9 cellular contexts compared by ENCODE assay signal in genomic region chr4:828641-829271, GRCh38. TPM values are rescaled to one million over a fixed set of nuclear protein-coding genes. Genes with fewer than 3 reads are reported as not detected.
DNase-seq lines count a peak whose midpoint lies in the region; ATAC-seq and TF ChIP-seq lines count a peak whose summit lies in the region.
"Had no signal": no experiment of that assay in that cellular context is flagged by ENCODE, and none has a peak within 500 bp of the region (broad histone marks: within the 10 kb centered on the region; RNA-seq: fewer than 3 reads in every experiment).

No MANE protein-coding gene starts in this region.

- H3K4me3 ChIP-seq in psoas muscle (no peak overlapping the region), prostate gland (no peak overlapping the region)

- intact Hi-C loops in cardiac septum (cut with DNase I) (loop anchor here (5.0 kb wide), 1 partner anchor 46 kb away; no protein-coding TSS in a partner anchor), psoas muscle (cut with DNase I) (no loop called here), prostate gland (cut with DNase I) (no loop called here)

- H3K4me1 ChIP-seq in psoas muscle (no peaks in the 10 kb centered on the region), prostate gland (replicated peaks) (peaks cover 7% of the 10 kb centered on the region)

- H3K27me3 ChIP-seq in psoas muscle (ENCODE audit: insufficient read depth in 3 of 3, low read length in 2 of 3) (peaks cover 0 to 74% (median 37%) of the 10 kb centered on the region in 3 donors), prostate gland (replicated peaks; ENCODE audit: insufficient read depth) (peaks cover 15% of the 10 kb centered on the region)

- TF ChIP-seq POLR2A in prostate gland (IDR thresholded peaks at IDR 0.05), result no peak

- H3K27ac ChIP-seq in psoas muscle (no peak overlapping the region), prostate gland (no peak overlapping the region)

- in situ Hi-C loops in SK-MEL-5 (cut with HindIII; ENCODE audit: low pct_unique_long_range_greater_than_20kb, low sequenced_read_pairs), result no loop called here

- peak in 3 of 4 donors; percentile 25 to 56 (median 55) for ATAC-seq in psoas muscle
- no peak for ATAC-seq in HG03095 (IDR thresholded peaks at IDR 0.05; ENCODE audit: unreplicated experiment)

- H3K9me3 ChIP-seq in psoas muscle, result no peaks in the 10 kb centered on the region
- H3K9me3 ChIP-seq in prostate gland, result no peaks in the 10 kb centered on the region

- 21 to 26% (median 23%) methylated on average over 13 to 16 of the region's 16 CpGs for WGBS in psoas muscle, 3 donors
- WGBS in prostate gland, result 38% methylated on average over 16 of the region's 16 CpGs

- TF ChIP-seq CTCF in psoas muscle (IDR thresholded peaks at IDR 0.05) (no peak), prostate gland (IDR thresholded peaks at IDR 0.05) (no peak)

- DNase-seq in HCEC 1CT (peak; percentile 18), SK-MEL-5 (ENCODE audit: low read depth, low spot score) (peak; percentile 25), cardiac septum (ENCODE audit: low spot score) (peak; percentile 77), psoas muscle (peak; percentile 35 to 44), DMS79 treated with DMSO at 0.1 percent for 48 hours (lab: John Stamatoyannopoulos, UW) (no peak), NCI-H1930 (lab: John Stamatoyannopoulos, UW) (no peak), prostate gland (ENCODE audit: low spot score) (no peak)
- DNase-seq: RPMI8226 had no signal

- no peaks in the 10 kb centered on the region for H3K36me3 ChIP-seq in psoas muscle (ENCODE audit: insufficient read depth in 1 of 2, low read depth in 1 of 2)
- H3K36me3 ChIP-seq in prostate gland, result no peaks in the 10 kb centered on the region

RNA-seq across cellular contexts. Expression of gene CPLX1, which starts 2.8 kb away (rescaled TPM):
- total RNA-seq in SK-MEL-5 (2014; rRNA removed; shearing (Covaris generic)), result 0.48 and 0.58 TPM in 2 replicates
- polyA plus RNA-seq in SK-MEL-5 (2015; cell fraction: cytosol; rRNA removed), result 2.7 and 3.3 TPM in 2 replicates
- polyA plus RNA-seq in SK-MEL-5 (2015; cell fraction: nucleus; rRNA removed), result 1.3 and 1.4 TPM in 2 replicates
- 9.4 TPM for total RNA-seq in cardiac septum
- 1 to 10 TPM; 1.3 to 1.6 (median 1.5) TPM for total RNA-seq in psoas muscle
- 1 to 10 TPM in 1 of 3 donors, under 1 TPM in 2; 0.44 to 2.3 (median 0.66) TPM for polyA plus RNA-seq in psoas muscle
- 1 to 10 TPM; 2.5 to 4.4 TPM for total RNA-seq in prostate gland

Comparison
In these comparisons a context has a peak if more than half of its experiments do, and no peak if none do; other contexts are left out.
1. DNase-seq: peak in HCEC 1CT (single experiment), SK-MEL-5 (single experiment), cardiac septum (single experiment) and psoas muscle (2 of 2); none in DMS79 treated with DMSO at 0.1 percent for 48 hours (single experiment), NCI-H1930 (0 of 2) and prostate gland (single experiment).